Comparison of ENCODE assay signal across 8 cellular contexts in the genomic region with DNA sequence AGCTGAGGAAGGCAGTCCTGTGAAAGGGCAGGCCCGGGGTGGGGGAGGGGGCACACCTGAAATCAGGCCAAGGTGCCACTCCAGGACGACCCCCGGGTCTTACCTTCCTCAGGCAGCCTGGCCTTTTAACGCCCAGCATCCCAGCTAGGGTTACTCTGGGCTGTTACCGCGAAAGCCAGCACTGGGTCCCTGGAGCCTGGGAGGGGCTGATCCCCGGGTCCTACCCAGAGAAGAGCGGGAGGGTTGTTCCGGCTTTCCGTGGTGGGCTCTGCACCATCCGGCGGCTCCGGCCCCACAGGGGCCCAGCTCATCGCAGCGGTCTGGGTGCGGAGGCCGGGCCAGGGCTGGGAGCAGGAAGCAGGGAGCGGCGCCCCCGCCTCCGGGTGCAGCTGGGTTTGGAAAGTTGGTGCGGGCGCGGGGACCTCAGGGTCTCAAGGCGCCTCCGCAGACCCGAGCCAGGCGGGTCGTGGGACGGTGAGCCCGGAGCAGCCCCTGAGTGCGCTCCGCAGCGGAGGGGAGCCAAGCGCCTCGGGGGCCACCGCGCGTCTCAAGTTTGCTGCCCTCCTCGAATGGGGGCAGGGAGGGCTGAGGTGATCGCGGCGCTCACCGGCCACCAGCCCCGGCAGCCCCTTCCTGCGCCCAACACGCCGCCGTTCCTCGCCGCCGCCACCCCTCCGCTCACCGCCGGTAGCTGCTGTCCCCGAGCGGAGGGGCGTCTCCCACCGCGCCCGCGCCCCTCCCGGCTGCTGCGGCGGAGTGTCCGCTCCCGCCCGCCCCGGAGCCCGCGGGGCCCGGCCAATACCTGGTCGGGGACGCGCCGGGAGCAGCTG. TPM values are rescaled to one million over a fixed set of nuclear protein-coding genes. Genes with fewer than 3 reads are reported as not detected.
DNase-seq lines count a peak whose midpoint lies in the region; ATAC-seq, FAIRE-seq and TF ChIP-seq lines count a peak whose summit lies in the region.

No MANE protein-coding gene starts in this region.

- H3K27ac ChIP-seq in astrocyte (ENCODE audit: low read depth, low read length) (no peak overlapping the region), gastrocnemius medialis (peak overlapping the region in 3 of 4 donors; percentile 60 to 67 (median 62))

- H2AFZ ChIP-seq in astrocyte (ENCODE audit: low read depth, low read length): peak overlapping the region; percentile 56

- peak; percentile 6 to 8 for ATAC-seq in gastrocnemius medialis
- ATAC-seq in activated naive CD4-positive, alpha-beta T cell treated with anti-CD3 and anti-CD28 coated beads, Interleukin-2, amount 50 U/mL, for 72 hours: no peak

- no peaks in the 10 kb centered on the region for H3K36me3 ChIP-seq in HAP-1 (replicated peaks)
- no peaks in the 10 kb centered on the region for H3K36me3 ChIP-seq in astrocyte (ENCODE audit: insufficient read depth, low read length)
- H3K36me3 ChIP-seq in gastrocnemius medialis: no peaks in the 10 kb centered on the region

- FAIRE-seq in astrocyte (lab: Jason Lieb, UNC): no peak

- no peak for TF ChIP-seq POLR2A in gastrocnemius medialis (IDR thresholded peaks at IDR 0.05)

- peaks cover 5% of the 10 kb centered on the region for H4K20me1 ChIP-seq in astrocyte (ENCODE audit: insufficient read depth, low read length)

- H3K9ac ChIP-seq in astrocyte (ENCODE audit: low read length): peak overlapping the region; percentile 33

- no peaks in the 10 kb centered on the region for H3K9me3 ChIP-seq in HAP-1
- no peaks in the 10 kb centered on the region for H3K9me3 ChIP-seq in astrocyte (ENCODE audit: insufficient read depth, low read depth, low read length)
- H3K9me3 ChIP-seq in gastrocnemius medialis: no peaks in the 10 kb centered on the region

- H3K27me3 ChIP-seq in HAP-1 (ENCODE audit: low read depth) (peaks cover 79% of the 10 kb centered on the region), astrocyte (ENCODE audit: insufficient read depth, low read length) (peaks cover 19% of the 10 kb centered on the region), gastrocnemius medialis (peaks cover 24 to 27% (median 26%) of the 10 kb centered on the region in 3 donors)

- H3K4me3 ChIP-seq in HAP-1: peak overlapping the region; percentile 26
- peak overlapping the region; percentile 36 for H3K4me3 ChIP-seq in astrocyte (ENCODE audit: insufficient read depth, low read depth, low read length)
- peak overlapping the region; percentile 47 for H3K4me3 ChIP-seq in iPS-11a (ENCODE audit: low read depth, low read length)
- H3K4me3 ChIP-seq in gastrocnemius medialis: peak overlapping the region; percentile 61 to 87 (median 72)

- H3K36me3 Mint-ChIP-seq in astrocyte (ENCODE audit: low read depth, unreplicated experiment): no peaks in the 10 kb centered on the region
- no peaks in the 10 kb centered on the region for H3K36me3 Mint-ChIP-seq in activated naive CD4-positive, alpha-beta T cell treated with anti-CD3 and anti-CD28 coated beads, Interleukin-2, amount 50 U/mL, for 72 hours

- intact Hi-C loops in gastrocnemius medialis (cut with DNase I; ENCODE audit: low total_unique reads): loop anchor here (5.0 kb wide), 2 partner anchors 78 to 183 kb away; a partner anchor contains a TSS

- TF ChIP-seq CTCF in astrocyte (IDR thresholded peaks at IDR 0.05; ENCODE audit: insufficient read depth, low read depth, low read length) (no peak), gastrocnemius medialis (IDR thresholded peaks at IDR 0.05 in 4 of 5, conservative IDR thresholded peaks at IDR 0.05 in 1 of 5) (no peak)

- peaks cover 21% of the 10 kb centered on the region for H3K4me1 Mint-ChIP-seq in astrocyte (ENCODE audit: low read depth, unreplicated experiment)

- no peaks in the 10 kb centered on the region for H3K9me3 Mint-ChIP-seq in astrocyte (ENCODE audit: unreplicated experiment)
- no peaks in the 10 kb centered on the region for H3K9me3 Mint-ChIP-seq in activated naive CD4-positive, alpha-beta T cell treated with anti-CD3 and anti-CD28 coated beads, Interleukin-2, amount 50 U/mL, for 72 hours

- no peaks in the 10 kb centered on the region for H3K79me2 ChIP-seq in astrocyte (ENCODE audit: insufficient read depth, low read length)

- DNase-seq in HAP-1 (ENCODE audit: low spot score in 2 of 2) (no peak), astrocyte (ENCODE audit: low read depth) (no peak), gastrocnemius medialis (no peak), SIG-M5 treated with dmso at 0.1 percent for 504 hours (lab: John Stamatoyannopoulos, UW; ENCODE audit: unreplicated experiment) (no peak), NCI-H1105 treated with DMSO at 0.1 percent for 48 hours (lab: John Stamatoyannopoulos, UW) (no peak), pons (ENCODE audit: low spot score) (no peak)
- DNase-seq in activated naive CD4-positive, alpha-beta T cell treated with anti-CD3 and anti-CD28 coated beads, Interleukin-2, amount 50 U/mL, for 72 hours (ENCODE audit: low spot score in 2 of 2): no peak

- H3K4me1 ChIP-seq in HAP-1 (no peaks in the 10 kb centered on the region), astrocyte (ENCODE audit: insufficient read depth, low read length) (peaks cover 25% of the 10 kb centered on the region), gastrocnemius medialis (peaks cover 9 to 11% of the 10 kb centered on the region in 2 donors)

- peaks cover 43% of the 10 kb centered on the region for H3K27me3 Mint-ChIP-seq in astrocyte (ENCODE audit: low read depth, unreplicated experiment)

- no peak overlapping the region for H3K27ac Mint-ChIP-seq in astrocyte (ENCODE audit: unreplicated experiment)
- no peak overlapping the region for H3K27ac Mint-ChIP-seq in activated naive CD4-positive, alpha-beta T cell treated with anti-CD3 and anti-CD28 coated beads, Interleukin-2, amount 50 U/mL, for 72 hours

- in situ Hi-C loops in HAP-1 (cut with MboI; ENCODE audit: low sequenced_read_pairs) (no loop called here), gastrocnemius medialis (cut with MboI; ENCODE audit: low sequenced_read_pairs in 4 of 4) (loop anchor here in 3 of 4 donors (25.0 kb wide), 2 partner anchors 98 to 302 kb away; no protein-coding TSS in a partner anchor)

- peak overlapping the region; percentile 20 for H3K4me3 Mint-ChIP-seq in astrocyte (ENCODE audit: unreplicated experiment)

- peak overlapping the region; percentile 79 for H3K4me2 ChIP-seq in astrocyte (ENCODE audit: low read length)

RNA-seq across cellular contexts. Expression of a gene that starts 0.8 kb away (rescaled TPM):
- total RNA-seq in astrocyte: 2.6 and 3.0 TPM in 2 replicates
- total RNA-seq in gastrocnemius medialis: 1 to 10 TPM; 4.5 to 5.6 (median 5.0) TPM
- under 1 TPM in 1 of 2 donors, not detected in 1; 0.18 TPM for total RNA-seq in activated naive CD4-positive, alpha-beta T cell treated with anti-CD3 and anti-CD28 coated beads, Interleukin-2, amount 50 U/mL, for 72 hours

Comparison
In these comparisons a context has a peak if more than half of its experiments do, and no peak if none do; other contexts are left out.
1. ATAC-seq: peak in gastrocnemius medialis (2 of 2); none in activated naive CD4-positive, alpha-beta T cell treated with anti-CD3 and anti-CD28 coated beads, Interleukin-2, amount 50 U/mL, for 72 hours (0 of 2).
2. Peak in every context shown above with its lines, with median percentiles within 50 percentile points of each other: H3K4me3 ChIP-seq.